ENCODE assay signal across 18 cellular contexts in genomic region chr14:50669441-50669986, GRCh38. TPM values are rescaled to one million over a fixed set of nuclear protein-coding genes. Genes with fewer than 3 reads are reported as not detected.
DNase-seq lines count a peak whose midpoint lies in the region; ATAC-seq and TF ChIP-seq lines count a peak whose summit lies in the region.
"Had no signal": no experiment of that assay in that cellular context is flagged by ENCODE, and none has a peak within 500 bp of the region (broad histone marks: within the 10 kb centered on the region; RNA-seq: fewer than 3 reads in every experiment).

No MANE protein-coding gene starts in this region.

- peak overlapping the region; percentile 93 for H2AFZ ChIP-seq in neuronal stem cell (ENCODE audit: low read length)

- H3K27ac ChIP-seq in DOHH2 (ENCODE audit: low read depth, low read length) (no peak overlapping the region), HUES6 (ENCODE audit: low read depth, low read length) (peak overlapping the region; percentile 36; the same call in 1 of the 2 replicates), neuronal stem cell (replicated peaks; ENCODE audit: low read length) (no peak overlapping the region), gastrocnemius medialis (peak overlapping the region in 2 of 4 donors; percentile 95 to 97)

- H3K9me3 ChIP-seq in DOHH2 (ENCODE audit: control insufficient read depth, insufficient read depth, low read length) (no peaks in the 10 kb centered on the region), HUES6 (ENCODE audit: control insufficient read depth, insufficient read depth, low read depth, low read length) (no peaks in the 10 kb centered on the region), endocrine pancreas (ENCODE audit: control insufficient read depth, low read length) (no peaks in the 10 kb centered on the region), neuronal stem cell (replicated peaks in 1 of 2; ENCODE audit: control insufficient read depth in 2 of 2, insufficient read depth in 1 of 2, low read depth in 1 of 2, low read length in 2 of 2) (no peaks in the 10 kb centered on the region), gastrocnemius medialis (no peaks in the 10 kb centered on the region)
- H3K9me3 ChIP-seq: BE2C, lower lobe of right lung, right atrium auricular region had no signal

- H3K23ac ChIP-seq in neuronal stem cell (ENCODE audit: low read depth, low read length, poor library complexity), result no peak overlapping the region

- intact Hi-C loops in gastrocnemius medialis (cut with DNase I; ENCODE audit: low total_unique reads), result loop anchor here (5.0 kb wide), 2 partner anchors 137 to 437 kb away; partner anchors contain the start of genes MAP4K5 and SOS2

- peaks cover 31% of the 10 kb centered on the region for H3K79me2 ChIP-seq in DOHH2 (ENCODE audit: control insufficient read depth, low read length)

- DNase-seq in neuronal stem cell (ENCODE audit: low spot score) (peak; percentile 27), gastrocnemius medialis (no peak), inferior parietal cortex (ENCODE audit: extremely low spot score) (no peak)
- DNase-seq: activated CD4-positive, alpha-beta T cell treated with anti-CD3 and anti-CD28 coated beads for 36 hours; activated naive CD4-positive, alpha-beta T cell treated with anti-CD3 and anti-CD28 coated beads for 36 hours; BE2C; GOT3; lower lobe of right lung; NCI-H1048; NCI-H2171 treated with DMSO at 0.1 percent for 48 hours; nephron progenitor cell; stimulated activated CD4-positive, alpha-beta T cell treated with anti-CD3 and anti-CD28 coated beads, Interleukin-2, amount 100 ng/mL, for 48 hours had no signal

- no peak overlapping the region for H2BK15ac ChIP-seq in neuronal stem cell (ENCODE audit: low read length)

- no peak overlapping the region for H2AK5ac ChIP-seq in neuronal stem cell (ENCODE audit: low read depth, low read length)

- no peak overlapping the region for H2BK120ac ChIP-seq in neuronal stem cell (ENCODE audit: low read depth, low read length)

- H3K4me3 ChIP-seq in DOHH2 (ENCODE audit: low read length), result no peak overlapping the region
- H3K4me3 ChIP-seq in HUES6 (ENCODE audit: low read depth, low read length), result peak overlapping the region; percentile 65
- H3K4me3 ChIP-seq in endocrine pancreas (ENCODE audit: control insufficient read depth, insufficient read depth, low read length), result peak overlapping the region; percentile 89
- H3K4me3 ChIP-seq in neuronal stem cell (ENCODE audit: low read length in 2 of 2), result no peak overlapping the region
- no peak overlapping the region for H3K4me3 ChIP-seq in gastrocnemius medialis

- no peaks in the 10 kb centered on the region for H4K20me1 ChIP-seq in DOHH2 (ENCODE audit: control insufficient read depth, insufficient read depth, low read depth, low read length)

- peaks cover 9% of the 10 kb centered on the region; the same call in 1 of the 2 replicates for H3F3A ChIP-seq in DOHH2 (ENCODE audit: control insufficient read depth, insufficient read depth)

- no peak overlapping the region for H4K8ac ChIP-seq in neuronal stem cell (ENCODE audit: low read depth, low read length)

- no peak overlapping the region for H2BK5ac ChIP-seq in neuronal stem cell (ENCODE audit: low read length)

- no peak overlapping the region for H4K91ac ChIP-seq in neuronal stem cell (ENCODE audit: low read depth, low read length, poor library complexity)

- in situ Hi-C loops in gastrocnemius medialis (cut with MboI; ENCODE audit: low sequenced_read_pairs in 4 of 4), result no loop called here

- no peak overlapping the region for H3K14ac ChIP-seq in neuronal stem cell (ENCODE audit: low read length)

- H3K4ac ChIP-seq in neuronal stem cell (ENCODE audit: low read length), result no peak overlapping the region

- WGBS in neuronal stem cell (ENCODE audit: extremely low coverage in 2 of 2, insufficient read length in 2 of 2, insufficient replicate concordance in 1 of 2), 2 donors, result no CpG with 5 or more reads among the region's 4 CpGs

- H3K36me3 ChIP-seq in DOHH2 (ENCODE audit: control insufficient read depth, low read length), result peaks cover 8% of the 10 kb centered on the region
- H3K36me3 ChIP-seq in HUES6 (ENCODE audit: control insufficient read depth, insufficient read depth, low read length), result peaks cover 4% of the 10 kb centered on the region
- peaks cover 2% of the 10 kb centered on the region for H3K36me3 ChIP-seq in endocrine pancreas (ENCODE audit: control insufficient read depth, insufficient read depth, low read length)
- H3K36me3 ChIP-seq in neuronal stem cell (replicated peaks in 1 of 2; ENCODE audit: control insufficient read depth in 2 of 2, insufficient read depth in 2 of 2, low read length in 2 of 2), result peaks cover 2 to 4% of the 10 kb centered on the region in 2 donors
- peaks cover 0 to 4% of the 10 kb centered on the region in 2 donors for H3K36me3 ChIP-seq in gastrocnemius medialis
- H3K36me3 ChIP-seq: BE2C, right atrium auricular region had no signal

- H3K79me1 ChIP-seq in neuronal stem cell (ENCODE audit: low read depth, low read length), result no peaks in the 10 kb centered on the region

- no peak for TF ChIP-seq POLR2A in gastrocnemius medialis (IDR thresholded peaks at IDR 0.05)

- H3K4me1 ChIP-seq in DOHH2 (ENCODE audit: control insufficient read depth, low read length) (peaks cover 43% of the 10 kb centered on the region), HUES6 (ENCODE audit: control insufficient read depth, insufficient read depth, low read length) (peaks cover 20% of the 10 kb centered on the region), endocrine pancreas (ENCODE audit: control insufficient read depth, insufficient read depth, low read length) (peaks cover 17% of the 10 kb centered on the region), neuronal stem cell (ENCODE audit: control insufficient read depth in 2 of 2, insufficient read depth in 1 of 2, low read depth in 1 of 2, low read length in 2 of 2) (peaks cover 7 to 15% of the 10 kb centered on the region in 2 donors), gastrocnemius medialis (peaks cover 17 to 20% of the 10 kb centered on the region in 2 donors)
- H3K4me1 ChIP-seq: BE2C had no signal

- ATAC-seq in gastrocnemius medialis (no peak), GM18868 (IDR thresholded peaks at IDR 0.05; ENCODE audit: unreplicated experiment) (no peak), GM21367 (IDR thresholded peaks at IDR 0.05; ENCODE audit: unreplicated experiment) (no peak)
- ATAC-seq: activated CD4-positive, alpha-beta T cell treated with anti-CD3 and anti-CD28 coated beads for 36 hours had no signal

- no peak overlapping the region for H2BK12ac ChIP-seq in neuronal stem cell (ENCODE audit: low read length)

- H3K9me2 ChIP-seq in DOHH2 (replicated peaks; ENCODE audit: control insufficient read depth, low read length), result no peaks in the 10 kb centered on the region

- no peak overlapping the region for H3K18ac ChIP-seq in neuronal stem cell (ENCODE audit: low read length)

- TF ChIP-seq CTCF in DOHH2 (IDR thresholded peaks at IDR 0.05; ENCODE audit: low read depth, low read length, poor library complexity, severe bottlenecking) (no peak), gastrocnemius medialis (IDR thresholded peaks at IDR 0.05 in 4 of 5, conservative IDR thresholded peaks at IDR 0.05 in 1 of 5) (no peak)

- H3K9ac ChIP-seq in HUES6 (ENCODE audit: low read length) (peak overlapping the region; percentile 46), endocrine pancreas (ENCODE audit: control insufficient read depth, insufficient read depth, low read length) (no peak overlapping the region), neuronal stem cell (ENCODE audit: low read depth, low read length, poor library complexity) (no peak overlapping the region)

- H3K4me2 ChIP-seq in DOHH2 (ENCODE audit: low read length), result peak overlapping the region; percentile 80
- no peak overlapping the region for H3K4me2 ChIP-seq in neuronal stem cell (ENCODE audit: insufficient read depth, low read length, poor library complexity, severe bottlenecking)

- H3K27me3 ChIP-seq in DOHH2 (ENCODE audit: control insufficient read depth, low read length), result no peaks in the 10 kb centered on the region
- H3K27me3 ChIP-seq in HUES6 (ENCODE audit: control insufficient read depth, insufficient read depth, low read length), result no peaks in the 10 kb centered on the region
- no peaks in the 10 kb centered on the region for H3K27me3 ChIP-seq in endocrine pancreas (ENCODE audit: control insufficient read depth, insufficient read depth, low read length)
- no peaks in the 10 kb centered on the region for H3K27me3 ChIP-seq in neuronal stem cell (ENCODE audit: control insufficient read depth in 3 of 3, insufficient read depth in 3 of 3, low read depth in 1 of 3, low read length in 3 of 3)
- no peaks in the 10 kb centered on the region for H3K27me3 ChIP-seq in gastrocnemius medialis
- H3K27me3 ChIP-seq: BE2C, right atrium auricular region had no signal

RNA-seq across cellular contexts. Expression of gene SAV1, which starts 1.4 kb away (rescaled TPM):
- polyA plus RNA-seq in neuronal stem cell (2013, experiment 1 of 2), result 29.2 TPM
- 30.1 TPM for polyA plus RNA-seq in neuronal stem cell (2013, experiment 2 of 2)
- total RNA-seq in gastrocnemius medialis, result 10 to 100 TPM; 18.3 to 68.7 (median 36.8) TPM

Comparison
In these comparisons a context has a peak if more than half of its experiments do, and no peak if none do; other contexts are left out.
1. H3K4me3 ChIP-seq: peak in HUES6 (single experiment) and endocrine pancreas (single experiment); none in DOHH2 (single experiment), neuronal stem cell (0 of 2) and gastrocnemius medialis (0 of 4).